In the genomic region with DNA sequence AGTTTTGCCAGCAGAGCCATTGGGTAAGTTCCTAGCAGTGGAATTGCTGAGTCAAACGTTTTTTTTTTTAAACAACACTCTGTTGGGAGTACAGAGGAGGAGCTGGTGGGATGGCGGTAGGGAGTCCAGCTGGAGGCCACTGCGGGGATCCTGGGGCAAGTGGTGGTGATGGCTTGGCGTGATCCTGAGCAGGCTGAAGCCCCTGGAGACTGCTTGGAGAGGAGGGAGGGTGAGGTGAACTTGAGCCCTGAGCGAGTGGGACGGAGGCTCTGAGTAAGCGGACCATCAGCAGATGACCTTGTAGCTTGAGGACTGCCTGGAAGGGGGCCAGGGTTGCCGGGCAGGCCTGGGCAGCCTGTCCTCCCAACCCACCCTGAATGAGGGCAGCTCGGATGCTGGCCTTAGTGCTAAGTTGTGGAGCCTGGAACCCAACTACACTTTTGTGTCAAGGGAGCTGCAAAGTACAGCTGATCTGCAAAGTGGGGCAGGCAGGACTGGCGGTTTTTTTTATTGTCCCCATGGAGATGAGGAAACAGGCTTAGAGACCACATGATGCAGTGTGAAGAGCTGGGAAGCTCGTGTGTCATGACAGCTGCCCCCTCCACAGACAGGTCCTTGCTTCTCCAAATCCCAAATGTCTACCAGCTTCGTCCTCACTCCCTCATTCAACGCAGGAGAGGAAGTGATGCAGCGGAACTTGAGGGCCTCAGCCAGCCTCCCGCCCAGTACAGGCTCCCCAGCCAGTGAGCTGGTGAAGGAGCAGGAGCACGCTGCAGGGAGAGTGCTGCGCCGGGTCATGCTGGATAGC, we compare ENCODE assay signal across 8 cellular contexts. TPM values are rescaled to one million over a fixed set of nuclear protein-coding genes. Genes with fewer than 3 reads are reported as not detected.
DNase-seq lines count a peak whose midpoint lies in the region; ATAC-seq lines count a peak whose summit lies in the region.

No MANE protein-coding gene starts in this region.

- H3K27me3 Mint-ChIP-seq in activated naive CD8-positive, alpha-beta T cell = no peaks in the 10 kb centered on the region
- no peaks in the 10 kb centered on the region for H3K27me3 Mint-ChIP-seq in activated naive CD8-positive, alpha-beta T cell treated with anti-CD3 and anti-CD28 coated beads, Interleukin-2, amount 50 U/mL, for 24 hours

- peaks cover 16 to 17% of the 10 kb centered on the region in 2 donors for H3K4me1 ChIP-seq in mucosa of rectum (ENCODE audit: control insufficient read depth in 2 of 2, insufficient read depth in 2 of 2, low read length in 2 of 2)

- no peak overlapping the region for H3K4me3 Mint-ChIP-seq in activated naive CD8-positive, alpha-beta T cell
- H3K4me3 Mint-ChIP-seq in activated naive CD8-positive, alpha-beta T cell treated with anti-CD3 and anti-CD28 coated beads, Interleukin-2, amount 50 U/mL, for 24 hours = no peak overlapping the region

- H3K36me3 ChIP-seq in mucosa of rectum (ENCODE audit: control insufficient read depth in 2 of 2, insufficient read depth in 2 of 2, low read length in 2 of 2) = peaks cover 32 to 52% of the 10 kb centered on the region in 2 donors

- H3K36me3 Mint-ChIP-seq in activated naive CD8-positive, alpha-beta T cell = peaks cover 10% of the 10 kb centered on the region
- peaks cover 36% of the 10 kb centered on the region for H3K36me3 Mint-ChIP-seq in activated naive CD8-positive, alpha-beta T cell treated with anti-CD3 and anti-CD28 coated beads, Interleukin-2, amount 50 U/mL, for 24 hours (ENCODE audit: low read depth)

- ATAC-seq in activated naive CD8-positive, alpha-beta T cell treated with anti-CD3 and anti-CD28 coated beads, Interleukin-2, amount 50 U/mL, for 24 hours = no peak
- ATAC-seq in GM21529 (IDR thresholded peaks at IDR 0.05; ENCODE audit: unreplicated experiment) = no peak

- H3K9ac ChIP-seq in mucosa of rectum (ENCODE audit: low read depth in 1 of 2, low read length in 2 of 2) = no peak overlapping the region

- H3K27ac Mint-ChIP-seq in activated naive CD8-positive, alpha-beta T cell = peak overlapping the region; percentile 4
- H3K27ac Mint-ChIP-seq in activated naive CD8-positive, alpha-beta T cell treated with anti-CD3 and anti-CD28 coated beads, Interleukin-2, amount 50 U/mL, for 24 hours = no peak overlapping the region

- H3K9me3 ChIP-seq in mucosa of rectum (ENCODE audit: control insufficient read depth in 2 of 2, low read length in 2 of 2) = no peaks in the 10 kb centered on the region

- H3K4me1 Mint-ChIP-seq in activated naive CD8-positive, alpha-beta T cell (ENCODE audit: low read depth) = peaks cover 3% of the 10 kb centered on the region
- peaks cover 5% of the 10 kb centered on the region for H3K4me1 Mint-ChIP-seq in activated naive CD8-positive, alpha-beta T cell treated with anti-CD3 and anti-CD28 coated beads, Interleukin-2, amount 50 U/mL, for 24 hours

- no peak overlapping the region for H3K4me3 ChIP-seq in mucosa of rectum (ENCODE audit: low read length in 2 of 2)

- no peaks in the 10 kb centered on the region for H3K27me3 ChIP-seq in mucosa of rectum (ENCODE audit: control insufficient read depth in 2 of 2, insufficient read depth in 2 of 2, low read length in 2 of 2)

- DNase-seq in activated naive CD8-positive, alpha-beta T cell treated with anti-CD3 and anti-CD28 coated beads, Interleukin-2, amount 50 U/mL, for 24 hours = no peak
- peak; percentile 42 for DNase-seq in dermis blood vessel endothelial cell
- no peak for DNase-seq in activated CD8-positive, alpha-beta memory T cell treated with anti-CD3 and anti-CD28 coated beads for 24 hours
- no peak for DNase-seq in NCI-H510A (lab: John Stamatoyannopoulos, UW)
- no peak for DNase-seq in GM19240 (ENCODE audit: insufficient read length, low spot score)

- H3K9me3 Mint-ChIP-seq in activated naive CD8-positive, alpha-beta T cell (ENCODE audit: low read depth) = no peaks in the 10 kb centered on the region
- H3K9me3 Mint-ChIP-seq in activated naive CD8-positive, alpha-beta T cell treated with anti-CD3 and anti-CD28 coated beads, Interleukin-2, amount 50 U/mL, for 24 hours = no peaks in the 10 kb centered on the region

- peak overlapping the region; percentile 25 to 71 for H3K27ac ChIP-seq in mucosa of rectum (ENCODE audit: low read depth in 2 of 2, low read length in 2 of 2)

RNA-seq across cellular contexts. Expression of gene MRPL37, which starts 20.2 kb away (rescaled TPM):
- total RNA-seq in dermis blood vessel endothelial cell = 47.5 and 61.2 TPM in 2 replicates

RNA-seq across cellular contexts. Expression of gene CYB5RL, which starts 20.4 kb away (rescaled TPM):
- 4.8 and 5.8 TPM in 2 replicates for total RNA-seq in dermis blood vessel endothelial cell
